16 cellular contexts compared by ENCODE assay signal in the genomic region with DNA sequence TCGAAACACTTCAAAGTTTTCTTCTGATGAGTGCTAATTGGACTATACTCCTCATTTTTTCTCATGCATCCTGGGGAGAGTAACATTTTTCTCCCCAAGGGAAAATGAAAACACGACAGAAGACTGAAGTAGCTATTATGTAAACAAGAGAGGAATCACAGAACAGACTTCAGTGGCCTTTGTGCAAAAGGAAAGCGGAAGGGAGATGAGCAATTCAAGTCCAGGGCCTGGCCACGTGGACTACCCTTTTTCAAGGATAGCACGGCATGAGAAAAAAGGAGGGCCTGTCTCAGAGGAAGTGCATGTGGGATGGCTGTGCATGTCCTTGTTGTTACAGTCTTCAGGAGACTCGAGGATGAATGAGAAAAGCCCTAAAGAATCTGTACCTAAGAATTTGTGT. TPM values are rescaled to one million over a fixed set of nuclear protein-coding genes. Genes with fewer than 3 reads are reported as not detected.
DNase-seq lines count a peak whose midpoint lies in the region; ATAC-seq and TF ChIP-seq lines count a peak whose summit lies in the region.
"Had no signal": no experiment of that assay in that cellular context is flagged by ENCODE, and none has a peak within 500 bp of the region (broad histone marks: within the 10 kb centered on the region; RNA-seq: fewer than 3 reads in every experiment).

No MANE protein-coding gene starts in this region.

- H3K27ac ChIP-seq in AG04450 (ENCODE audit: low read depth, low read length) (peak overlapping the region; percentile 57), brain microvascular endothelial cell (peak overlapping the region; percentile 97), tibial artery (no peak overlapping the region)
- H3K27ac ChIP-seq: VCaP had no signal

- no peak overlapping the region for H3K4me3 ChIP-seq in AG04450 (ENCODE audit: low read depth, low read length)
- no peak overlapping the region for H3K4me3 ChIP-seq in brain microvascular endothelial cell (ENCODE audit: low read depth, low read length)
- H3K4me3 ChIP-seq in tibial artery: no peak overlapping the region
- H3K4me3 ChIP-seq: Peyer's patch had no signal

- H3K4me1 ChIP-seq in tibial artery: no peaks in the 10 kb centered on the region
- H3K4me1 ChIP-seq: Peyer's patch had no signal

- H3K27me3 ChIP-seq in AG04450 (ENCODE audit: control insufficient read depth, insufficient read depth, low read length) (no peaks in the 10 kb centered on the region), brain microvascular endothelial cell (replicated peaks) (no peaks in the 10 kb centered on the region), tibial artery (no peaks in the 10 kb centered on the region)
- H3K27me3 ChIP-seq: Peyer's patch had no signal

- in situ Hi-C loops in brain microvascular endothelial cell (cut with HindIII; ENCODE audit: low pct_ligation_motif_present, low sequenced_read_pairs): no loop called here

- CTCF ChIA-PET in AG04450 (lab: Charles Lee): no interaction called here

- DNase-seq in AG04450 (ENCODE audit: low read depth, low spot score) (no peak), HCEC 1CT (peak; percentile 29), brain microvascular endothelial cell (peak; percentile 95), hepatic stellate cell (ENCODE audit: low spot score) (peak; percentile 61), NCI-H2107 treated with DMSO at 0.1 percent for 48 hours (lab: John Stamatoyannopoulos, UW; ENCODE audit: unreplicated experiment) (no peak), tibial artery (no peak), DMS 273 treated with DMSO at 0.1 percent for 48 hours (lab: John Stamatoyannopoulos, UW) (no peak)
- DNase-seq: activated CD4-positive, alpha-beta memory T cell treated with anti-CD3 and anti-CD28 coated beads, Interleukin-2, amount 10 ng/mL, durations not matched to agents 7 days and 5 days; activated naive CD8-positive, alpha-beta T cell treated with anti-CD3 and anti-CD28 coated beads, Interleukin-2, amount 50 U/mL, for 24 hours; NCI-H1048; NCI-H2107; NCI-H748 treated with DMSO at 0.1 percent for 48 hours; Peyer's patch had no signal

- H3K9me3 ChIP-seq in AG04450 (ENCODE audit: control insufficient read depth, insufficient read depth, low read length) (no peaks in the 10 kb centered on the region), tibial artery (no peaks in the 10 kb centered on the region)
- H3K9me3 ChIP-seq: Peyer's patch had no signal

- TF ChIP-seq CTCF in AG04450 (IDR thresholded peaks at IDR 0.05; ENCODE audit: low read depth, low read length) (no peak), brain microvascular endothelial cell (IDR thresholded peaks at IDR 0.05; ENCODE audit: low read depth, low read length, missing control alignments) (no peak), tibial artery (IDR thresholded peaks at IDR 0.05) (no peak)

- ATAC-seq in GM18873 (IDR thresholded peaks at IDR 0.05; ENCODE audit: low FRiP score, unreplicated experiment): no peak
- ATAC-seq: activated naive CD8-positive, alpha-beta T cell treated with anti-CD3 and anti-CD28 coated beads, Interleukin-2, amount 50 U/mL, for 24 hours had no signal

- H3K36me3 ChIP-seq in brain microvascular endothelial cell (replicated peaks) (no peaks in the 10 kb centered on the region), tibial artery (no peaks in the 10 kb centered on the region)
- H3K36me3 ChIP-seq: Peyer's patch had no signal

- intact Hi-C loops in tibial artery (cut with DNase I; ENCODE audit: low total_unique reads): no loop called here

- POLR2A ChIA-PET in AG04450 (lab: Yijun Ruan, JAX): no interaction called here

RNA-seq across cellular contexts. Expression of a gene that starts 43.8 kb away (rescaled TPM):
- 10.6 and 12.5 TPM in 2 replicates for polyA plus RNA-seq in AG04450 (2011; rRNA removed)
- 10.1 and 11.0 TPM in 2 replicates for polyA minus RNA-seq in AG04450 (2011; rRNA and poly(A)+ RNA removed)
- polyA plus RNA-seq: neural cell had no signal

Comparison
In these comparisons a context has a peak if more than half of its experiments do, and no peak if none do; other contexts are left out.
1. DNase-seq: peak in HCEC 1CT (single experiment), brain microvascular endothelial cell (single experiment) and hepatic stellate cell (single experiment); none in AG04450 (single experiment), NCI-H2107 treated with DMSO at 0.1 percent for 48 hours (single experiment), tibial artery (0 of 2) and DMS 273 treated with DMSO at 0.1 percent for 48 hours (single experiment).
2. H3K27ac ChIP-seq: peak in AG04450 (single experiment) and brain microvascular endothelial cell (single experiment); none in tibial artery (0 of 2).